8 cellular contexts compared by ENCODE assay signal in the genomic region with DNA sequence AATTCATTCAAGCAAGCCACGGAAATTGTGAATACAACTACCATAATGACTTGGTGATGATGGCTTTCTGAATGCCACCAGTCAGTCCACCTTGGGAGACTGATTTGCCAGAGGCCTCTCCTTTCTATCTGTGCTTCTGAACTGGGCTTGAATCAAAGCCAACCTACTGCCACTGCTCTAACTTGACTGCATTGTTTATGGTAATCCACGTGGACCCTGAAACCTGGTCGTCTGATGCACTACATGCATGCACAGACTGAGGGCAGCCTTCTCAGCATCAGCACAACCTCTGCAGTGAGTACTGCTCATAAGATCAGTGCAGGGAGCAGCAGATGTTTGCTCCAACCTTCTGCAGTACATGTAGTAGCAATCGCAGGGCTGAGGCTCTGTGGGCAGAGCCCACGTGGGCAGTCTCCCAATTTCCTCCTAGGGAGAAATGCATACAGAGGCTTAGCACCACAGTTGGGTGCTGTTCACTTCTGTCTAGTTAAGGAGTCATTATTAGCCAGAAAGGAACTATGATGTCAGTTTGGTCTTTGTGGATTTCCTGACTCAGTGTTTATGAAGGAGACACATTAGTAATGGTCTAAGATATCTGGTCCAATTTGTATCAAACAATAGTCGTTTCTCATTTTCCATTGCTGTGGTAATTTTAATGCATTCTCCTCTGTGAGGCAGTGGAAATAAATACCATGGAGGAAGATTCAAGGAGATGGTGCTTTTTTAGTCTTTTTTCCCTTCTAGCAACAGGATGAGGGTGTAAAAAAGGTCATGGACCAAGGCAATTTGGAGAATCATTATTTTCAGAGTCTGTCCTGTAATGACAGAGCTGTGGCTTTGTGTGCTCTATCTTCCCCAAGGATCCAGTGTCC.
DNase-seq lines count a peak whose midpoint lies in the region; ATAC-seq and TF ChIP-seq lines count a peak whose summit lies in the region.

No MANE protein-coding gene starts in this region.

- H3K4me1 ChIP-seq in upper lobe of right lung, result no peaks in the 10 kb centered on the region

- no peaks in the 10 kb centered on the region for H3K27me3 ChIP-seq in upper lobe of right lung

- no peaks in the 10 kb centered on the region for H3K36me3 ChIP-seq in upper lobe of right lung

- no peak for TF ChIP-seq CTCF in upper lobe of right lung (IDR thresholded peaks at IDR 0.05)

- no peak overlapping the region for H3K4me3 ChIP-seq in upper lobe of right lung

- ATAC-seq in GM19395 (IDR thresholded peaks at IDR 0.05; ENCODE audit: unreplicated experiment) (peak; percentile 90), HG03378 (IDR thresholded peaks at IDR 0.05; ENCODE audit: unreplicated experiment) (peak; percentile 72), upper lobe of right lung (peak; percentile 39)

- intact Hi-C loops in upper lobe of right lung (cut with DNase I), result no loop called here

- H3K27ac ChIP-seq in upper lobe of right lung, result no peak overlapping the region

- no peaks in the 10 kb centered on the region for H3K9me3 ChIP-seq in upper lobe of right lung

- peak; percentile 59 for DNase-seq in DMS 273 (lab: John Stamatoyannopoulos, UW; ENCODE audit: unreplicated experiment)
- peak; percentile 37 to 52 for DNase-seq in activated CD4-positive, alpha-beta T cell treated with anti-CD3 and anti-CD28 coated beads, Interleukin-2, amount 50 U/mL, for 48 hours
- DNase-seq in foreskin melanocyte, result peak; percentile 90
- no peak for DNase-seq in upper lobe of right lung
- DNase-seq in SW 1271 (lab: John Stamatoyannopoulos, UW), result no peak
- no peak for DNase-seq in SIG-M5 (lab: John Stamatoyannopoulos, UW)

Comparison
In these comparisons a context has a peak if more than half of its experiments do, and no peak if none do; other contexts are left out.
1. DNase-seq: peak in DMS 273 (single experiment), activated CD4-positive, alpha-beta T cell treated with anti-CD3 and anti-CD28 coated beads, Interleukin-2, amount 50 U/mL, for 48 hours (2 of 2) and foreskin melanocyte (single experiment); none in upper lobe of right lung (single experiment), SW 1271 (0 of 2) and SIG-M5 (single experiment).
2. ATAC-seq: peak in every context shown above with its lines; median percentile 90 in GM19395; 72 in HG03378; 39 in upper lobe of right lung.